ENCODE assay signal across 16 cellular contexts in genomic region chr12:51005671-51006070, GRCh38. TPM values are rescaled to one million over a fixed set of nuclear protein-coding genes. Genes with fewer than 3 reads are reported as not detected.
A peak's percentile ranks its signal among the peaks of the same experiment; 100 is the strongest.
DNase-seq lines count a peak whose midpoint lies in the region; ATAC-seq and TF ChIP-seq lines count a peak whose summit lies in the region.
"Had no signal": no experiment of that assay in that cellular context is flagged by ENCODE, and none has a peak within 500 bp of the region (broad histone marks: within the 10 kb centered on the region; RNA-seq: fewer than 3 reads in every experiment).

No MANE protein-coding gene starts in this region.

- H3K9me3 Mint-ChIP-seq in Calu3 (ENCODE audit: low read depth, unreplicated experiment) = no peaks in the 10 kb centered on the region

- no peak overlapping the region for H2AFZ ChIP-seq in hepatocyte
- no peak overlapping the region for H2AFZ ChIP-seq in parathyroid adenoma

- H3K36me3 Mint-ChIP-seq in Calu3 (ENCODE audit: insufficient read depth, unreplicated experiment) = peaks cover 34% of the 10 kb centered on the region

- H3K4me3 ChIP-seq in HUES64 (ENCODE audit: low read length) (no peak overlapping the region), hepatocyte (no peak overlapping the region), parathyroid adenoma (ENCODE audit: low read depth, low read length) (peak overlapping the region; percentile 35)
- H3K4me3 ChIP-seq: cardiac muscle cell, uterus had no signal

- 97% methylated on average over 3 of the region's 3 CpGs for WGBS in HUES64
- 55% methylated on average over 3 of the region's 3 CpGs for WGBS in hepatocyte (ENCODE audit: low lambda C conversion rate, missing lambda C conversion rate)

- H3K4me2 ChIP-seq in hepatocyte = peak overlapping the region; percentile 15
- peak overlapping the region; percentile 62 for H3K4me2 ChIP-seq in parathyroid adenoma (ENCODE audit: low read length)

- H3K4me1 ChIP-seq in HUES64 (ENCODE audit: insufficient read depth, low read length) (peaks cover 26% of the 10 kb centered on the region), hepatocyte (ENCODE audit: insufficient read depth) (peaks cover 18% of the 10 kb centered on the region), parathyroid adenoma (peaks cover 18% of the 10 kb centered on the region)

- H3K79me2 ChIP-seq in hepatocyte (peaks cover 55% of the 10 kb centered on the region), parathyroid adenoma (no peaks in the 10 kb centered on the region)

- no peak for ATAC-seq in esophagus mucosa

- CTCF ChIA-PET in Calu3 (lab: Charles Lee) = interaction anchor here (0.5 to 1.2 kb wide), 3 partner anchors 22 to 193 kb away, joined by 3 read pairs; no protein-coding TSS in a partner anchor

- TF ChIP-seq CTCF in Calu3 (IDR thresholded peaks at IDR 0.05; ENCODE audit: unreplicated experiment) (no peak), hepatocyte (IDR thresholded peaks at IDR 0.05; ENCODE audit: poor library complexity) (no peak), parathyroid adenoma (IDR thresholded peaks at IDR 0.05) (no peak)

- intact Hi-C loops in Calu3 (cut with micrococcal nuclease; ENCODE audit: unreplicated experiment) = no loop called here

- no peaks in the 10 kb centered on the region for H4K20me1 ChIP-seq in hepatocyte (ENCODE audit: insufficient read depth, poor library complexity, severe bottlenecking)

- peak overlapping the region; percentile 26 for H3K27ac Mint-ChIP-seq in Calu3 (ENCODE audit: unreplicated experiment)

- H3K27ac ChIP-seq in HUES64 (ENCODE audit: low read depth, low read length) = peak overlapping the region; percentile 54
- H3K27ac ChIP-seq in hepatocyte = peak overlapping the region; percentile 70
- H3K27ac ChIP-seq in parathyroid adenoma = peak overlapping the region; percentile 74
- H3K27ac ChIP-seq: uterus had no signal

- peak overlapping the region; percentile 2; the same call in 1 of the 2 replicates for H3K9ac ChIP-seq in HUES64 (ENCODE audit: low read depth, low read length)
- H3K9ac ChIP-seq in parathyroid adenoma = no peak overlapping the region

- H3K27me3 ChIP-seq in HUES64 (ENCODE audit: insufficient read depth, low read length) = no peaks in the 10 kb centered on the region
- no peaks in the 10 kb centered on the region for H3K27me3 ChIP-seq in hepatocyte
- no peaks in the 10 kb centered on the region for H3K27me3 ChIP-seq in parathyroid adenoma (ENCODE audit: control insufficient read depth, insufficient read depth, low read length)
- H3K27me3 ChIP-seq: cardiac muscle cell, uterus had no signal

- DNase-seq in Calu3 (peak; percentile 37), hepatocyte (ENCODE audit: low spot score) (peak; percentile 32), NCI-H1092 (lab: John Stamatoyannopoulos, UW) (no peak), amniotic stem cell (lab: John Stamatoyannopoulos, UW) (no peak)
- DNase-seq: activated naive CD4-positive, alpha-beta T cell; Kasumi-1; NCI-H1436 treated with DMSO at 0.1 percent for 48 hours; OCI-M1; uterus had no signal

- H3K36me3 ChIP-seq in HUES64 (ENCODE audit: insufficient read depth, low read length) (peaks cover 48% of the 10 kb centered on the region), hepatocyte (replicated peaks; ENCODE audit: insufficient read depth, low read depth) (no peaks in the 10 kb centered on the region), parathyroid adenoma (ENCODE audit: control insufficient read depth, insufficient read depth, low read length) (no peaks in the 10 kb centered on the region)
- H3K36me3 ChIP-seq: uterus had no signal

- no peaks in the 10 kb centered on the region for H3K27me3 Mint-ChIP-seq in Calu3 (ENCODE audit: unreplicated experiment)

- no peaks in the 10 kb centered on the region for H3K9me3 ChIP-seq in HUES64 (ENCODE audit: insufficient read depth, low read depth, low read length)
- H3K9me3 ChIP-seq in hepatocyte (ENCODE audit: low read depth) = no peaks in the 10 kb centered on the region
- H3K9me3 ChIP-seq in parathyroid adenoma (ENCODE audit: control insufficient read depth, low read length) = no peaks in the 10 kb centered on the region
- H3K9me3 ChIP-seq: uterus had no signal

- H3K9me2 ChIP-seq in hepatocyte (replicated peaks; ENCODE audit: insufficient read depth) = no peaks in the 10 kb centered on the region

- no peak overlapping the region for H3K4me3 Mint-ChIP-seq in Calu3 (ENCODE audit: low read depth, unreplicated experiment)

- peaks cover 13% of the 10 kb centered on the region for H3K4me1 Mint-ChIP-seq in Calu3 (ENCODE audit: low read depth, unreplicated experiment)

- BruUV-seq in Calu3 (replicated peaks; lab: Mats Ljungman, UMichigan) = no TSS peak

RNA-seq across cellular contexts. Expression of gene SLC11A2, which starts 20.5 kb away (rescaled TPM):
- total RNA-seq in Calu3 (2022) (49.5 and 51.3 TPM in 2 replicates), hepatocyte (62.5 and 63.8 TPM in 2 replicates), esophagus mucosa (31.6 TPM)
- 36.2 TPM for polyA plus RNA-seq in HUES64 (2013, experiment 1 of 2)
- polyA plus RNA-seq in HUES64 (2013, experiment 2 of 2) = 31.1 TPM
- 44.3 and 49.0 TPM in 2 replicates for polyA plus RNA-seq in hepatocyte

RNA-seq across cellular contexts. Expression of gene LETMD1, which starts 42.5 kb away (rescaled TPM):
- total RNA-seq in Calu3 (2022) (41.6 and 47.1 TPM in 2 replicates), hepatocyte (52.8 and 58.5 TPM in 2 replicates), esophagus mucosa (32.8 TPM)
- polyA plus RNA-seq in HUES64 (2013, experiment 1 of 2) = 22.8 TPM
- 22.4 TPM for polyA plus RNA-seq in HUES64 (2013, experiment 2 of 2)
- 23.9 and 24.8 TPM in 2 replicates for polyA plus RNA-seq in hepatocyte

RNA-seq across cellular contexts. Expression of gene HIGD1C, which starts 53.3 kb away (rescaled TPM):
- total RNA-seq in Calu3 (2022) = not detected in 2 replicates
- not detected for polyA plus RNA-seq in HUES64 (2013, experiment 1 of 2)
- polyA plus RNA-seq in HUES64 (2013, experiment 2 of 2) = not detected
- not detected in 2 replicates for total RNA-seq in hepatocyte
- not detected in 2 replicates for polyA plus RNA-seq in hepatocyte
- total RNA-seq in esophagus mucosa = not detected
- total RNA-seq: cardiac muscle cell, Daoy, NCI-H460, uterus had no signal
- polyA plus RNA-seq: BJ, cardiac muscle cell had no signal

Comparison
In these comparisons a context has a peak if more than half of its experiments do, and no peak if none do; other contexts are left out.
1. DNase-seq: peak in Calu3 (single experiment) and hepatocyte (single experiment); none in NCI-H1092 (single experiment) and amniotic stem cell (single experiment).
2. Peak in every context shown above with its lines, with median percentiles within 50 percentile points of each other: H3K27ac ChIP-seq.